Comparison of ENCODE assay signal across 26 cellular contexts in the genomic region with DNA sequence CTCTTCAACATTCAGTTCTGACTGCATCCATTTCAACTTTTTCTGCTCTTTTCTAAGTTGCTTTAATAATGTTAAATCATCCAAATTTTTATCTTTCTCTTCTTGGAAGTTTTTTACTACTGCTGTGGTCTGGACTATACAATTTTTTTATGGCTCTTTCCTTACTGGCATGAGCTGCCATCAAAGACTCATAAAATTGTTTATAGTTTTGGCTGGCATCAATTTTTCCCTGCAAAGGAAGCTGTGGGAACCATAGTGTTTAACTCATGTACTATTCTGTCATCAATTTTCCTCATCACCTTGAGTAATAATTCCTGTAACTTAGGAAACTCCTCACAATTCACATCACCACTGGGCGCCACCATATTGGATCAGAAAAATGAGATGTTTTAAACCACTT.
"Had no signal": no experiment of that assay in that cellular context is flagged by ENCODE, and none has a peak within 500 bp of the region (broad histone marks: within the 10 kb centered on the region; RNA-seq: fewer than 3 reads in every experiment).

No MANE protein-coding gene starts in this region.

- H3K27ac ChIP-seq: stomach, suprapubic skin, testis, thoracic aorta, thyroid gland, tibial artery, tibial nerve, transverse colon, upper lobe of left lung, upper lobe of right lung, uterus, vagina had no signal

- H3K36me3 ChIP-seq: stomach, suprapubic skin, thoracic aorta, thyroid gland, tibial artery, tibial nerve, transverse colon, upper lobe of left lung, upper lobe of right lung, uterus, vagina had no signal

- DNase-seq: stimulated activated CD4-positive, alpha-beta T cell treated with anti-CD3 and anti-CD28 coated beads, Interleukin-2, amount 100 ng/mL, for 48 hours; stimulated activated CD4-positive, alpha-beta T cell treated with anti-CD3 and anti-CD28 coated beads, Interleukin-4, amount 100 ng/mL, for 1 hour; stimulated activated CD4-positive, alpha-beta T cell treated with anti-CD3 and anti-CD28 coated beads, Interleukin-4, amount 100 ng/mL, for 24 hours; stimulated activated CD4-positive, alpha-beta T cell treated with anti-CD3 and anti-CD28 coated beads, Interleukin-4, amount 100 ng/mL, for 4 hours; stimulated activated CD8-positive, alpha-beta memory T cell treated with anti-CD3 and anti-CD28 coated beads, Interleukin-4, amount 100 ng/mL, for 48 hours; stimulated activated naive B cell treated with anti-CD40 and anti-IgM and Interleukin-4, amounts not matched to agents 10 μg/mL and 1 μg/mL and 100 μg/mL, for 72 hours; stimulated activated naive CD4-positive, alpha-beta T cell; stimulated activated naive CD4-positive, alpha-beta T cell treated with Interleukin-2 at 50 U/mL for 16 hours; stimulated activated naive CD8-positive, alpha-beta T cell treated with anti-CD3 and anti-CD28 coated beads, Interleukin-15, amount 100 ng/mL, for 72 hours; stimulated activated naive CD8-positive, alpha-beta T cell treated with anti-CD3 and anti-CD28 coated beads, Interleukin-15, Interleukin-2, amounts not matched to agents 100 U/mL and 50 U/mL, for 24 hours; stomach; substantia nigra; thyroid gland; tibial artery; transverse colon; trophoblast cell; upper lobe of left lung; upper lobe of right lung; uterus had no signal

- H3K4me1 ChIP-seq: stomach, suprapubic skin, testis, thyroid gland, tibial artery, tibial nerve, upper lobe of left lung, upper lobe of right lung, uterus, vagina had no signal

- ATAC-seq: stimulated activated effector memory CD8-positive, alpha-beta T cell treated with anti-CD3 and anti-CD28 coated beads, Interleukin-12 subunit alpha, Interleukin-12 subunit beta, amount 100 ng/mL, for 72 hours; stimulated activated memory B cell treated with anti-CD40 and anti-IgM and Interleukin-4, amounts not matched to agents 10 μg/mL and 1 μg/mL and 100 μg/mL, for 72 hours; stimulated activated naive B cell treated with anti-CD40 and anti-IgM and Interleukin-4, amounts not matched to agents 10 μg/mL and 1 μg/mL and 100 μg/mL, for 72 hours; stimulated activated naive CD8-positive, alpha-beta T cell treated with anti-CD3 and anti-CD28 coated beads, Interleukin-15, amount 100 ng/mL, for 72 hours; stimulated activated naive CD8-positive, alpha-beta T cell treated with anti-CD3 and anti-CD28 coated beads, Interleukin-15, Interleukin-2, amounts not matched to agents 100 U/mL and 50 U/mL, for 24 hours; upper lobe of right lung had no signal

- H3K9me3 ChIP-seq: suprapubic skin, testis, thoracic aorta, thyroid gland, tibial artery, tibial nerve, transverse colon, upper lobe of left lung, upper lobe of right lung, uterus, vagina had no signal

- H3K4me3 ChIP-seq: stomach, suprapubic skin, testis, thoracic aorta, thyroid gland, tibial artery, tibial nerve, transverse colon, upper lobe of left lung, upper lobe of right lung, uterus, vagina had no signal

- H3K27me3 ChIP-seq: stomach, suprapubic skin, testis, thyroid gland, tibial artery, tibial nerve, transverse colon, upper lobe of left lung, upper lobe of right lung, uterus, vagina had no signal
